ENCODE assay signal across 23 cellular contexts in the genomic region with DNA sequence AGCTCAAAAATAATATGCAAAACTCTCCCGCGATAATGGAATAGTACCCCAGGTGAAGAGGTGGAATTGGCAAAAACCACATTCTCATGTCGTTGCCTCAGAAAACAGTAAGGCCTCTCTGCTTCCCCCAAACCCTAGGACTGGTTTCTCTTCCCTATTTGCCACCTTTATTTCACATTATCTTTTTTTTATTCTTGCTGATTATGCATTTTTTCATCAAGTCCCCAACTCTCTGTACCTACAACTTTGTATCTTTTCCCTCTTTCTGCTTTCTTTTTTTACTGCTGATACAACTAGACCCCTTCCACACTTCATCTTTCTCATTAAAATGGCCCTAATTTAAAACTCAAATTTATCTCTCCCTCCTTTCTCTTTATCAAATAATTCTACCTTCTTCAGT.
DNase-seq lines count a peak whose midpoint lies in the region; ATAC-seq, FAIRE-seq and TF ChIP-seq lines count a peak whose summit lies in the region.
"Had no signal": no experiment of that assay in that cellular context is flagged by ENCODE, and none has a peak within 500 bp of the region (broad histone marks: within the 10 kb centered on the region; RNA-seq: fewer than 3 reads in every experiment).

No MANE protein-coding gene starts in this region.

- H3K27ac ChIP-seq in 22Rv1 (peak overlapping the region; percentile 95), A549 (no peak overlapping the region)
- H3K27ac ChIP-seq: BLaER1 treated with 17β-estradiol and CSF1 and Interleukin-3, amounts not matched to agents 10 nM and 100 nM had no signal

- CTCF ChIA-PET in A549 (lab: Yijun Ruan, JAX) = interaction anchor here (1.4 kb wide), 1 partner anchor 9 kb away, joined by 4 read pairs; no protein-coding TSS in a partner anchor

- H3K9me3 Mint-ChIP-seq in nephron progenitor cell = peaks cover 17% of the 10 kb centered on the region

- ATAC-seq in A549 (no peak), HG02840 (IDR thresholded peaks at IDR 0.05; ENCODE audit: low FRiP score, unreplicated experiment) (no peak)

- no peak overlapping the region for H3K4me3 Mint-ChIP-seq in nephron progenitor cell
- H3K4me3 Mint-ChIP-seq: CD14-positive monocyte; CD4-positive, alpha-beta T cell; CD8-positive, alpha-beta memory T cell; HFFc6 had no signal

- H3K4me1 Mint-ChIP-seq in nephron progenitor cell = no peaks in the 10 kb centered on the region
- H3K4me1 Mint-ChIP-seq: CD14-positive monocyte; CD8-positive, alpha-beta memory T cell had no signal

- FAIRE-seq in A549 (lab: Jason Lieb, UNC) = no peak
- FAIRE-seq: A204.1, D721Med, GM12891, GM18507, H54 had no signal

- TF ChIP-seq POLR2A in A549 (IDR thresholded peaks at IDR 0.05; ENCODE audit: low read length) = no peak

- no peaks in the 10 kb centered on the region for H3K27me3 Mint-ChIP-seq in nephron progenitor cell (ENCODE audit: low read depth, poor library complexity)
- H3K27me3 Mint-ChIP-seq: CD4-positive, alpha-beta T cell; CD8-positive, alpha-beta memory T cell had no signal

- TF ChIP-seq CTCF in 22Rv1 (IDR thresholded peaks at IDR 0.05) (no peak), A549 (IDR thresholded peaks at IDR 0.05) (no peak), nephron progenitor cell (IDR thresholded peaks at IDR 0.05) (no peak)

- DNase-seq in A549 (ENCODE audit: low read depth in 1 of 2, low spot score in 1 of 2) = no peak
- peak; percentile 15 for DNase-seq in RPMI8226
- no peak for DNase-seq in nephron progenitor cell
- no peak for DNase-seq in stimulated activated CD4-positive, alpha-beta T cell treated with anti-CD3 and anti-CD28 coated beads, Interleukin-4, amount 100 ng/mL, for 4 hours
- DNase-seq: ACHN; AML-193; BE2C; CD4-positive, alpha-beta T cell; CD8-positive, alpha-beta memory T cell; DMS 273 treated with DMSO at 0.1 percent for 48 hours; DMS79 treated with DMSO at 0.1 percent for 48 hours; GF-D8; HFFc6 had no signal

- 67% methylated on average over 3 of the region's 3 CpGs for WGBS in A549 (ENCODE audit: missing lambda C conversion rate)

- H3K4me1 ChIP-seq in A549 = no peaks in the 10 kb centered on the region
- H3K4me1 ChIP-seq: BE2C; BLaER1 treated with 17β-estradiol and CSF1 and Interleukin-3, amounts not matched to agents 10 nM and 100 nM; HAP-1 had no signal

- peak overlapping the region; percentile 3 for H3K27ac Mint-ChIP-seq in nephron progenitor cell
- H3K27ac Mint-ChIP-seq: CD14-positive monocyte; CD4-positive, alpha-beta T cell; HFFc6 had no signal

- peaks cover 9% of the 10 kb centered on the region; the same call in 1 of the 3 replicates for H3K9me3 ChIP-seq in A549
- H3K9me3 ChIP-seq: BE2C, HAP-1 had no signal

- no peak for TF ChIP-seq RAD21 in A549 (conservative IDR thresholded peaks at IDR 0.05 in 1 of 2, IDR thresholded peaks at IDR 0.05 in 1 of 2)

- POLR2A ChIA-PET in A549 (lab: Yijun Ruan, JAX) = no interaction called here

- no peaks in the 10 kb centered on the region for H3K36me3 Mint-ChIP-seq in nephron progenitor cell (ENCODE audit: low read depth)
- H3K36me3 Mint-ChIP-seq: CD14-positive monocyte; CD8-positive, alpha-beta memory T cell had no signal

- H3K4me2 ChIP-seq in A549 = no peak overlapping the region
- H3K4me2 ChIP-seq: BLaER1 treated with 17β-estradiol and CSF1 and Interleukin-3, amounts not matched to agents 10 nM and 100 nM had no signal

- no peak for TF ChIP-seq EP300 in A549 (IDR thresholded peaks at IDR 0.05)

- H3K4me3 ChIP-seq in A549 = no peak overlapping the region
- H3K4me3 ChIP-seq: BLaER1 treated with 17β-estradiol and CSF1 and Interleukin-3, amounts not matched to agents 10 nM and 100 nM; HAP-1 had no signal

TF ChIP-seq in A549, 52 proteins besides CTCF, POLR2A, EP300 and RAD21:
- TF ChIP-seq SMC3 (IDR thresholded peaks at IDR 0.05) (no peak), MAFK (IDR thresholded peaks at IDR 0.05; ENCODE audit: partially characterized antibody) (peak; percentile 92), HDAC2 (IDR thresholded peaks at IDR 0.05) (no peak), HEYL (CRISPR knock-in tag; IDR thresholded peaks at IDR 0.05) (no peak), RARB (CRISPR knock-in tag; IDR thresholded peaks at IDR 0.05) (no peak), CBX8 (IDR thresholded peaks at IDR 0.05) (no peak), KDM5A (IDR thresholded peaks at IDR 0.05) (no peak)
- TF ChIP-seq, protein P1, sequence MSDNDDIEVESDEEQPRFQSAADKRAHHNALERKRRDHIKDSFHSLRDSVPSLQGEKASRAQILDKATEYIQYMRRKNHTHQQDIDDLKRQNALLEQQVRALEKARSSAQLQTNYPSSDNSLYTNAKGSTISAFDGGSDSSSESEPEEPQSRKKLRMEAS (IDR thresholded peaks at IDR 0.05) = no peak
